Comparison of ENCODE assay signal across 24 cellular contexts in genomic region chr3:152941825-152942224, GRCh38.
DNase-seq lines count a peak whose midpoint lies in the region; ATAC-seq and TF ChIP-seq lines count a peak whose summit lies in the region.
"Had no signal": no experiment of that assay in that cellular context is flagged by ENCODE, and none has a peak within 500 bp of the region (broad histone marks: within the 10 kb centered on the region; RNA-seq: fewer than 3 reads in every experiment).

No MANE protein-coding gene starts in this region.

- H3K27me3 Mint-ChIP-seq in MCF 10A (ENCODE audit: insufficient read depth, unreplicated experiment) = no peaks in the 10 kb centered on the region
- H3K27me3 Mint-ChIP-seq: B cell had no signal

- H3K9me3 ChIP-seq in breast epithelium (no peaks in the 10 kb centered on the region), BE2C (no peaks in the 10 kb centered on the region)

- H3K27ac Mint-ChIP-seq in MCF 10A (ENCODE audit: low read depth, unreplicated experiment) = peak overlapping the region; percentile 36
- H3K27ac Mint-ChIP-seq: B cell; CD4-positive, alpha-beta memory T cell; GM23338 had no signal

- no TSS peak for BruUV-seq in MCF 10A (replicated peaks; lab: Mats Ljungman, UMichigan)

- H3K4me3 ChIP-seq in breast epithelium (no peak overlapping the region), epithelial cell of esophagus (ENCODE audit: low read length) (no peak overlapping the region), BE2C (ENCODE audit: low read depth, low read length) (no peak overlapping the region)
- H3K4me3 ChIP-seq: GM12878, GM23338, SK-N-MC had no signal

- intact Hi-C loops in MCF 10A (cut with micrococcal nuclease) (no loop called here), breast epithelium (cut with DNase I; ENCODE audit: low total_unique reads) (no loop called here)

- POLR2A ChIA-PET in MCF 10A (lab: Yijun Ruan, JAX) = interaction anchor here (0.6 to 1.0 kb wide), 2 partner anchors 12 to 433 kb away, joined by 3 read pairs; no protein-coding TSS in a partner anchor

- H3K36me3 ChIP-seq in breast epithelium = no peaks in the 10 kb centered on the region
- no peaks in the 10 kb centered on the region for H3K36me3 ChIP-seq in BE2C

- H3K36me3 Mint-ChIP-seq in MCF 10A (ENCODE audit: insufficient read depth, unreplicated experiment) = no peaks in the 10 kb centered on the region
- H3K36me3 Mint-ChIP-seq: CD4-positive, alpha-beta memory T cell had no signal

- H3K4me1 ChIP-seq in breast epithelium (no peaks in the 10 kb centered on the region), BE2C (no peaks in the 10 kb centered on the region)

- TF ChIP-seq POLR2A in breast epithelium (IDR thresholded peaks at IDR 0.05) = no peak

- DNase-seq in MCF 10A (ENCODE audit: unreplicated experiment) = no peak
- no peak for DNase-seq in breast epithelium (ENCODE audit: low spot score in 2 of 2)
- DNase-seq in epithelial cell of esophagus (ENCODE audit: low read depth) = peak; percentile 66
- no peak for DNase-seq in left lobe of liver (ENCODE audit: low spot score)
- no peak for DNase-seq in activated naive CD4-positive, alpha-beta T cell (lab: John Stamatoyannopoulos, UW)
- DNase-seq in BE2C = no peak
- DNase-seq: 8988T; Calu3; CD4-positive, alpha-beta memory T cell; KG1; NCI-H1048; NCI-H1436; NCI-H2029; NCI-H2171 treated with DMSO at 0.1 percent for 48 hours; NCI-H748 treated with DMSO at 0.1 percent for 48 hours; NK-92 treated with Interleukin-12 subunit alpha and Interleukin-12 subunit beta, amount 100 ng/mL, for 24 hours; SHP77 had no signal

- peaks cover 18% of the 10 kb centered on the region for H3K4me1 Mint-ChIP-seq in MCF 10A (ENCODE audit: insufficient read depth, unreplicated experiment)
- H3K4me1 Mint-ChIP-seq: B cell; CD4-positive, alpha-beta memory T cell had no signal

- H3K9me3 Mint-ChIP-seq in MCF 10A (ENCODE audit: unreplicated experiment) = peaks cover 7% of the 10 kb centered on the region
- H3K9me3 Mint-ChIP-seq: CD4-positive, alpha-beta memory T cell; GM23338 had no signal

- CTCF ChIA-PET in MCF 10A (lab: Yijun Ruan, JAX) = interaction anchor here (1.1 kb wide), 1 partner anchor 416 kb away, joined by 3 read pairs; no protein-coding TSS in a partner anchor

- H3K27ac ChIP-seq in breast epithelium = no peak overlapping the region
- H3K27ac ChIP-seq: SK-N-MC had no signal

- H3K27me3 ChIP-seq in breast epithelium (no peaks in the 10 kb centered on the region), BE2C (no peaks in the 10 kb centered on the region)

- ATAC-seq in left lobe of liver = peak; percentile 81
- ATAC-seq in GM21390 (IDR thresholded peaks at IDR 0.05; ENCODE audit: unreplicated experiment) = no peak
- no peak for ATAC-seq in HG03565 (IDR thresholded peaks at IDR 0.05; ENCODE audit: unreplicated experiment)
- ATAC-seq: GM12878, GM23338, HepG2 had no signal

- TF ChIP-seq CTCF in MCF 10A (IDR thresholded peaks at IDR 0.05; ENCODE audit: unreplicated experiment) (no peak), breast epithelium (IDR thresholded peaks at IDR 0.05) (no peak), epithelial cell of esophagus (IDR thresholded peaks at IDR 0.05; ENCODE audit: insufficient read depth, low read depth, low read length, missing control alignments) (no peak), BE2C (IDR thresholded peaks at IDR 0.05; ENCODE audit: low read depth, low read length) (no peak)

- no peak overlapping the region for H3K4me3 Mint-ChIP-seq in MCF 10A (ENCODE audit: unreplicated experiment)
- H3K4me3 Mint-ChIP-seq: B cell; CD4-positive, alpha-beta memory T cell; GM23338 had no signal
